8 cellular contexts compared by ENCODE assay signal in the genomic region with DNA sequence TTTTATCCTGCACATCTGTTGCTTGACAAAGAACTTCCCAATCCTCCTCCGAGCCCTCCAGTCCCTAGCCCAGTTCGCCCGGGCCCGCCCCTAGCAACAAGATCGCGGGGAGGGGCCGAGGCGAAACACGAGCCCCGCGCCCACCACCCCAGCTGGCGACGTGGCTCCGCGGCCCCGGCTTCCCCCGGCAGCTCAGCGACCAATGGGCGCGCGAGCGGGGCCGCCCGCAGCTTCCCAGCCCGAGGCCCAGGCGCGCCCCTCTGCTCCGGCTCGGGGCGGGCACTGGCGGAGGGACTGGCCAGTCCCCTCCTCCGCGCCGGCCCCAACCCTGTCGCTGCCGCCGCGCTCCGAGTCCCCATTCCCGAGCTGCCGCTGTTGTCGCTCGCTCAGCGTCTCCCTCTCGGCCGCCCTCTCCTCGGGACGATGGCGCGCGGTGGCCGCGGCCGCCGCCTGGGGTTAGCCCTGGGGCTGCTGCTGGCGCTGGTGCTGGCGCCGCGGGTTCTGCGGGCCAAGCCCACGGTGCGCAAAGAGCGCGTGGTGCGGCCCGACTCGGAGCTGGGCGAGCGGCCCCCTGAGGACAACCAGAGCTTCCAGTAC.
DNase-seq lines count a peak whose midpoint lies in the region; ATAC-seq lines count a peak whose summit lies in the region.

A gene (plus strand): TSS at position 301 of the 597 bp plus-strand sequence. CDS start 123 bp downstream, at position 424.

- peak within 1 kb of the TSS; percentile 67 for H3K4me3 Mint-ChIP-seq in stimulated activated effector memory CD8-positive, alpha-beta T cell treated with anti-CD3 and anti-CD28 coated beads, Interleukin-12 subunit alpha, Interleukin-12 subunit beta, amount 100 ng/mL, for 72 hours

- H3K4me1 Mint-ChIP-seq in stimulated activated effector memory CD8-positive, alpha-beta T cell treated with anti-CD3 and anti-CD28 coated beads, Interleukin-12 subunit alpha, Interleukin-12 subunit beta, amount 100 ng/mL, for 72 hours, result peaks cover 42% of the 10 kb centered on the region

- peak within 1 kb of the TSS; percentile 80 for H3K27ac ChIP-seq in epithelial cell of prostate

- no peaks in the 10 kb centered on the region for H3K9me3 Mint-ChIP-seq in stimulated activated effector memory CD8-positive, alpha-beta T cell treated with anti-CD3 and anti-CD28 coated beads, Interleukin-12 subunit alpha, Interleukin-12 subunit beta, amount 100 ng/mL, for 72 hours

- ATAC-seq in GM18858 (IDR thresholded peaks at IDR 0.05; ENCODE audit: unreplicated experiment), result peak; percentile 37
- ATAC-seq in HG03064 (IDR thresholded peaks at IDR 0.05; ENCODE audit: low read depth, unreplicated experiment), result peak; percentile 46
- peak; percentile 70 for ATAC-seq in stimulated activated effector memory CD8-positive, alpha-beta T cell treated with anti-CD3 and anti-CD28 coated beads, Interleukin-12 subunit alpha, Interleukin-12 subunit beta, amount 100 ng/mL, for 72 hours

- DNase-seq in AG08396 (ENCODE audit: low spot score) (peak; percentile 89), NCI-H526 (lab: John Stamatoyannopoulos, UW) (peak; percentile 44 to 94), activated T-cell treated with anti-CD3 and anti-CD28 coated beads for 24 hours (ENCODE audit: low read depth) (peak; percentile 23), epithelial cell of prostate (ENCODE audit: low read depth, low spot score) (no peak), middle frontal gyrus (ENCODE audit: extremely low spot score, low spot score) (peak; percentile 15)
- peak in 1 of 2 donors; percentile 32 for DNase-seq in stimulated activated effector memory CD8-positive, alpha-beta T cell treated with anti-CD3 and anti-CD28 coated beads, Interleukin-12 subunit alpha, Interleukin-12 subunit beta, amount 100 ng/mL, for 72 hours (ENCODE audit: low spot score in 2 of 2)

- H3K36me3 Mint-ChIP-seq in stimulated activated effector memory CD8-positive, alpha-beta T cell treated with anti-CD3 and anti-CD28 coated beads, Interleukin-12 subunit alpha, Interleukin-12 subunit beta, amount 100 ng/mL, for 72 hours, result no peaks in the 10 kb centered on the region

- peak within 1 kb of the TSS; percentile 87 for H3K27ac Mint-ChIP-seq in stimulated activated effector memory CD8-positive, alpha-beta T cell treated with anti-CD3 and anti-CD28 coated beads, Interleukin-12 subunit alpha, Interleukin-12 subunit beta, amount 100 ng/mL, for 72 hours
